21 cellular contexts compared by ENCODE assay signal in genomic region chr7:131117439-131117838, GRCh38.
"Had no signal": no experiment of that assay in that cellular context is flagged by ENCODE, and none has a peak within 500 bp of the region (broad histone marks: within the 10 kb centered on the region; RNA-seq: fewer than 3 reads in every experiment).

No MANE protein-coding gene starts in this region.

- H3K9ac ChIP-seq: KMS-11 had no signal

- FAIRE-seq: HTR-8/SVneo, RCC 7860 had no signal

- DNase-seq: Kasumi-1, MM.1S, NCI-H1092 treated with DMSO at 0.1 percent for 48 hours, NCI-H1436, NCI-H187, NCI-H2029, NCI-H2081 treated with DMSO at 0.1 percent for 48 hours, NCI-H2171, NCI-H226, NCI-H446, NCI-H510A, NCI-H524 treated with DMSO at 0.1 percent for 48 hours, NCI-H69, NCI-H774, SHP77 had no signal

- H3K27ac ChIP-seq: HL-60, KMS-11, RWPE1 had no signal

- H3K4me2 ChIP-seq: KMS-11 had no signal

- ATAC-seq: SK-N-SH treated with all-trans-retinoic acid at 6 μM for 48 hours had no signal
